ENCODE assay signal across 15 cellular contexts in genomic region chr9:126217121-126217520, GRCh38.
"Had no signal": no experiment of that assay in that cellular context is flagged by ENCODE, and none has a peak within 500 bp of the region (broad histone marks: within the 10 kb centered on the region; RNA-seq: fewer than 3 reads in every experiment).

No MANE protein-coding gene starts in this region.

- H3K9me3 ChIP-seq: pancreas had no signal

- DNase-seq: effector memory CD8-positive, alpha-beta T cell; foreskin keratinocyte; hippocampal formation; kidney glomerular epithelial cell; mesendoderm; naive B cell; pancreas; right cardiac atrium; small intestine; stimulated activated CD4-positive, alpha-beta T cell treated with anti-CD3 and anti-CD28 coated beads, Interleukin-12 subunit alpha, Interleukin-12 subunit beta, amount 100 ng/mL, for 4 hours; stimulated activated naive CD4-positive, alpha-beta T cell; stomach; substantia nigra; transverse colon had no signal

- H3K4me1 ChIP-seq: foreskin keratinocyte, pancreas, stomach, transverse colon had no signal

- H3K36me3 ChIP-seq: pancreas, stomach, thoracic aorta, transverse colon had no signal

- H3K27ac ChIP-seq: foreskin keratinocyte, pancreas, stomach, thoracic aorta, transverse colon had no signal

- H3K4me3 ChIP-seq: pancreas, stomach, thoracic aorta, transverse colon had no signal
